13 cellular contexts compared by ENCODE assay signal in the genomic region with DNA sequence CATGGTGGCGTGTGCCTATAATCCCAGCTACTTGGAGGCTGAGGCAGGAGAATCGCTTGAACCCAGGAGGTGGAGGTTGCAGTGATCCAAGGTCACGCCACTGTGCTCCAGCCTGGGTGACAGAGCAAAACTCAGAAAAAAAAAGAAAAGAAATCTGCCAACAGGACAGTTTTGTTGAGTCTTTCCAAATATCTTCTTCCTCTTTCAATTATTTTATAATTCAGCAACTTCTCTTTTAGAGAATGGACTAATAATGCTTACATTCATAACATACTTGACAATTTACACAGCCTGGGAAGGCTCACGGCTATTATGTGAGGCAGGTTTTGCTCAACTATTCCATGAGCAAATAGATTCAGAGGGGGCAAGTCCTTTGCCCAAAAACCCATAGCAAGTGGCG. TPM values are rescaled to one million over a fixed set of nuclear protein-coding genes. Genes with fewer than 3 reads are reported as not detected.
"Had no signal": no experiment of that assay in that cellular context is flagged by ENCODE, and none has a peak within 500 bp of the region (broad histone marks: within the 10 kb centered on the region; RNA-seq: fewer than 3 reads in every experiment).

No MANE protein-coding gene starts in this region.

- ATAC-seq: activated CD8-positive, alpha-beta T cell treated with anti-CD3 and anti-CD28 coated beads for 36 hours; left colon; psoas muscle had no signal

- H3K36me3 ChIP-seq: thyroid gland had no signal

- H3K4me3 ChIP-seq: psoas muscle, skin epidermis, thyroid gland had no signal

- H3K4me1 ChIP-seq: psoas muscle had no signal

- DNase-seq: activated CD4-positive, alpha-beta T cell treated with anti-CD3 and anti-CD28 coated beads for 1 hour; activated CD8-positive, alpha-beta memory T cell treated with anti-CD3 and anti-CD28 coated beads, Interleukin-2, amount 50 U/mL, for 48 hours; activated CD8-positive, alpha-beta T cell treated with anti-CD3 and anti-CD28 coated beads for 36 hours; effector CD8-positive, alpha-beta T cell; foreskin melanocyte; head of caudate nucleus; left colon; psoas muscle; SW 1271; thyroid gland had no signal

- H3K27ac ChIP-seq: psoas muscle, thyroid gland had no signal

- H3K9me3 ChIP-seq: psoas muscle, thyroid gland had no signal

- H3K27me3 ChIP-seq: thyroid gland had no signal

RNA-seq across cellular contexts. Expression of gene CNR2, which starts 18.1 kb away (rescaled TPM):
- total RNA-seq: astrocyte, osteoblast had no signal
